8 cellular contexts compared by ENCODE assay signal in genomic region chr15:75453703-75454470, GRCh38. TPM values are rescaled to one million over a fixed set of nuclear protein-coding genes. Genes with fewer than 3 reads are reported as not detected.
A peak's percentile ranks its signal among the peaks of the same experiment; 100 is the strongest.
DNase-seq lines count a peak whose midpoint lies in the region; ATAC-seq and TF ChIP-seq lines count a peak whose summit lies in the region.

No MANE protein-coding gene starts in this region.

- peaks cover 34% of the 10 kb centered on the region for H3K4me1 Mint-ChIP-seq in T-helper 17 cell

- H3K27me3 ChIP-seq in left ventricle myocardium inferior (ENCODE audit: low read depth), result no peaks in the 10 kb centered on the region
- H3K27me3 ChIP-seq in upper lobe of right lung, result no peaks in the 10 kb centered on the region

- H3K27me3 Mint-ChIP-seq in T-helper 17 cell, result no peaks in the 10 kb centered on the region

- peak overlapping the region; percentile 98 for H3K4me3 Mint-ChIP-seq in T-helper 17 cell

- H3K27ac Mint-ChIP-seq in T-helper 17 cell, result peak overlapping the region; percentile 96

- peak; percentile 37 for ATAC-seq in GM18498 (IDR thresholded peaks at IDR 0.05; ENCODE audit: unreplicated experiment)
- peak; percentile 39 for ATAC-seq in HG02885 (IDR thresholded peaks at IDR 0.05; ENCODE audit: poor library complexity, unreplicated experiment)
- peak; percentile 45 for ATAC-seq in T-helper 17 cell
- peak; percentile 69 for ATAC-seq in upper lobe of right lung

- H3K4me3 ChIP-seq in left ventricle myocardium inferior (peak overlapping the region; percentile 93), upper lobe of right lung (peak overlapping the region; percentile 94)

- H3K27ac ChIP-seq in angular gyrus (ENCODE audit: low read depth, low read length) (peak overlapping the region; percentile 92), left ventricle myocardium inferior (replicated peaks) (peak overlapping the region; percentile 97), upper lobe of right lung (peak overlapping the region; percentile 93)

- H3K4me1 ChIP-seq in left ventricle myocardium inferior, result peaks cover 56% of the 10 kb centered on the region
- peaks cover 22% of the 10 kb centered on the region for H3K4me1 ChIP-seq in upper lobe of right lung

- intact Hi-C loops in left ventricle myocardium inferior (cut with micrococcal nuclease) (loop anchor here (5.0 kb wide), 1 partner anchor 87 kb away; the partner anchor contains the start of gene MAN2C1), posterior vena cava (cut with DNase I) (no loop called here), upper lobe of right lung (cut with DNase I) (no loop called here)

- H3K36me3 Mint-ChIP-seq in T-helper 17 cell (ENCODE audit: low read depth), result no peaks in the 10 kb centered on the region

- H3K36me3 ChIP-seq in left ventricle myocardium inferior, result no peaks in the 10 kb centered on the region
- no peaks in the 10 kb centered on the region for H3K36me3 ChIP-seq in upper lobe of right lung

- no peak for TF ChIP-seq CTCF in left ventricle myocardium inferior (IDR thresholded peaks at IDR 0.05; ENCODE audit: borderline replicate concordance)
- no peak for TF ChIP-seq CTCF in upper lobe of right lung (IDR thresholded peaks at IDR 0.05)

- no peaks in the 10 kb centered on the region for H3K9me3 ChIP-seq in T-helper 17 cell (ENCODE audit: control insufficient read depth, low read length, poor library complexity, severe bottlenecking)
- H3K9me3 ChIP-seq in left ventricle myocardium inferior (replicated peaks), result no peaks in the 10 kb centered on the region
- no peaks in the 10 kb centered on the region for H3K9me3 ChIP-seq in upper lobe of right lung

- DNase-seq in NCI-H1694 treated with DMSO at 0.1 percent for 48 hours (lab: John Stamatoyannopoulos, UW), result peak; percentile 96
- peak; percentile 92 to 97 (median 96) for DNase-seq in T-helper 17 cell
- peak; percentile 98 for DNase-seq in left ventricle myocardium inferior
- peak; percentile 99 for DNase-seq in posterior vena cava (ENCODE audit: low spot score)
- DNase-seq in upper lobe of right lung, result peak; percentile 99

RNA-seq across cellular contexts. Expression of gene SIN3A, which starts 2.4 kb away (rescaled TPM):
- 100 to 1,000 TPM; 166 to 169 TPM for total RNA-seq in T-helper 17 cell
- total RNA-seq in left ventricle myocardium inferior, result 28.0 TPM
- 10 to 100 TPM; 47.8 to 47.9 TPM for total RNA-seq in posterior vena cava
- 56.0 TPM for total RNA-seq in upper lobe of right lung

Comparison
In these comparisons a context has a peak if more than half of its experiments do, and no peak if none do; other contexts are left out.
1. Peak in every context shown above with its lines: DNase-seq, ATAC-seq, H3K4me3 ChIP-seq and H3K27ac ChIP-seq.